Comparison of ENCODE assay signal across 23 cellular contexts in genomic region chr6:140446241-140446640, GRCh38.
"Had no signal": no experiment of that assay in that cellular context is flagged by ENCODE, and none has a peak within 500 bp of the region (broad histone marks: within the 10 kb centered on the region; RNA-seq: fewer than 3 reads in every experiment).

No MANE protein-coding gene starts in this region.

- H3K4me1 Mint-ChIP-seq: activated naive CD4-positive, alpha-beta T cell treated with anti-CD3 and anti-CD28 coated beads, Interleukin-2, amount 50 U/mL, for 24 hours; endodermal cell; naive B cell had no signal

- H3K27me3 Mint-ChIP-seq: activated naive CD4-positive, alpha-beta T cell treated with anti-CD3 and anti-CD28 coated beads, Interleukin-2, amount 50 U/mL, for 24 hours; naive B cell; stimulated activated naive CD8-positive, alpha-beta T cell treated with anti-CD3 and anti-CD28 coated beads, Interleukin-15, Interleukin-2, amounts not matched to agents 100 ng/mL and 50 ng/mL, for 24 hours had no signal

- H3K36me3 Mint-ChIP-seq: activated naive CD4-positive, alpha-beta T cell treated with anti-CD3 and anti-CD28 coated beads, Interleukin-2, amount 50 U/mL, for 24 hours; naive B cell had no signal

- H3K27ac Mint-ChIP-seq: activated naive CD4-positive, alpha-beta T cell treated with anti-CD3 and anti-CD28 coated beads, Interleukin-2, amount 50 U/mL, for 24 hours; activated T-cell treated with anti-CD3 and anti-CD28 coated beads, Interleukin-2, amount 50 U/mL, for 72 hours; endodermal cell; naive B cell; stimulated activated naive CD8-positive, alpha-beta T cell treated with anti-CD3 and anti-CD28 coated beads, Interleukin-15, Interleukin-2, amounts not matched to agents 100 ng/mL and 50 ng/mL, for 24 hours had no signal

- ATAC-seq: activated T-cell treated with anti-CD3 and anti-CD28 coated beads, Interleukin-2, amount 50 U/mL, for 72 hours; left lung; psoas muscle; right cardiac atrium had no signal

- H3K36me3 ChIP-seq: left lung, upper lobe of left lung, WERI-Rb-1 had no signal

- DNase-seq: activated CD4-positive, alpha-beta T cell treated with anti-CD3 and anti-CD28 coated beads, Interleukin-2, amount 50 U/mL, for 4 hours; activated gamma-delta T cell; activated T-cell treated with anti-CD3 and anti-CD28 coated beads, Interleukin-2, amount 50 U/mL, for 72 hours; central memory CD4-positive, alpha-beta T cell; dorsolateral prefrontal cortex; endodermal cell; glutamatergic neuron; hippocampal formation; kidney; left lung; naive B cell; psoas muscle; right cardiac atrium; small intestine; stimulated activated CD4-positive, alpha-beta T cell treated with anti-CD3 and anti-CD28 coated beads, Interleukin-15, amount 100 ng/mL, for 24 hours; stimulated activated CD4-positive, alpha-beta T cell treated with anti-CD3 and anti-CD28 coated beads, Interleukin-2, amount 100 ng/mL, for 48 hours; T-helper 2 cell; testis; upper lobe of left lung; WERI-Rb-1 had no signal

- H3K4me1 ChIP-seq: left lung, testis, upper lobe of left lung had no signal

- H3K4me3 Mint-ChIP-seq: activated naive CD4-positive, alpha-beta T cell treated with anti-CD3 and anti-CD28 coated beads, Interleukin-2, amount 50 U/mL, for 24 hours; activated T-cell treated with anti-CD3 and anti-CD28 coated beads, Interleukin-2, amount 50 U/mL, for 72 hours; endodermal cell; naive B cell; neural crest cell; stimulated activated naive CD8-positive, alpha-beta T cell treated with anti-CD3 and anti-CD28 coated beads, Interleukin-15, Interleukin-2, amounts not matched to agents 100 ng/mL and 50 ng/mL, for 24 hours had no signal

- H3K9me3 Mint-ChIP-seq: activated naive CD4-positive, alpha-beta T cell treated with anti-CD3 and anti-CD28 coated beads, Interleukin-2, amount 50 U/mL, for 24 hours; activated T-cell treated with anti-CD3 and anti-CD28 coated beads, Interleukin-2, amount 50 U/mL, for 72 hours; endodermal cell; naive B cell; neural crest cell; stimulated activated naive CD8-positive, alpha-beta T cell treated with anti-CD3 and anti-CD28 coated beads, Interleukin-15, Interleukin-2, amounts not matched to agents 100 ng/mL and 50 ng/mL, for 24 hours had no signal

- H3K9me3 ChIP-seq: left lung, psoas muscle, testis, upper lobe of left lung had no signal

- H3K4me3 ChIP-seq: dorsolateral prefrontal cortex, left lung, psoas muscle, testis, upper lobe of left lung had no signal

- H3K27ac ChIP-seq: dorsolateral prefrontal cortex, left lung, psoas muscle, testis, upper lobe of left lung, WERI-Rb-1 had no signal

- H3K27me3 ChIP-seq: dorsolateral prefrontal cortex, left lung, testis, upper lobe of left lung had no signal
